14 cellular contexts compared by ENCODE assay signal in the genomic region with DNA sequence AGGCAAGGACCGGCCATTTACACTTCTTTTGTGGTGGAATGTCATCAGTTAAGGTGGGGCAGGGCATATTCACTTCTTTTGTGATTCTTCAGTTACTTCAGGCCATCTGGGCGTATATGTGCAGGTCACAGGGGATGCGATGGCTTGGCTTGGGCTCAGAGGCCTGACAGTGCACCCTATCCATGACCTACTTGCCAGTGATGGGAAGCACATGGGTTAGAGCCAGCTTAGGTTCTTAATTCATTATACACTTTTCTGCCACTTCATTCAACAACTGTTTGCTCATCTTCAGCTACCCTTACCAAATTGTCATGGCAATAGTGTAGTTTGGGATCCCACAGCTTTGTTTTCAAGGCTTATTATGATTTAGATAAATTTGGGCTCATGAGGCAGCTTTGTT. TPM values are rescaled to one million over a fixed set of nuclear protein-coding genes. Genes with fewer than 3 reads are reported as not detected.
"Had no signal": no experiment of that assay in that cellular context is flagged by ENCODE, and none has a peak within 500 bp of the region (broad histone marks: within the 10 kb centered on the region; RNA-seq: fewer than 3 reads in every experiment).

No MANE protein-coding gene starts in this region.

RNA-seq across cellular contexts. Expression of a gene that starts 56.9 kb away (rescaled TPM):
- total RNA-seq: activated B cell treated with CpG ODN at 0.5 μM for 24 hours; activated CD4-positive, alpha-beta memory T cell treated with anti-CD3 and anti-CD28 coated beads for 36 hours; activated CD4-positive, alpha-beta T cell treated with anti-CD3 and anti-CD28 coated beads, Interleukin-2, amount 10 ng/mL, durations not matched to agents 24 days and 14 days; activated CD8-positive, alpha-beta memory T cell treated with anti-CD3 and anti-CD28 coated beads for 36 hours; activated CD8-positive, alpha-beta T cell treated with anti-CD3 and anti-CD28 coated beads for 36 hours; activated naive CD4-positive, alpha-beta T cell treated with anti-CD3 and anti-CD28 coated beads for 36 hours; activated naive CD4-positive, alpha-beta T cell treated with anti-CD3 and anti-CD28 coated beads, Interleukin-2, amount 50 U/mL, for 72 hours; activated naive CD8-positive, alpha-beta T cell treated with anti-CD3 and anti-CD28 coated beads for 36 hours; activated T-cell treated with anti-CD3 and anti-CD28 coated beads, Interleukin-2, amount 50 U/mL, for 4 hours; activated T-cell treated with anti-CD3 and anti-CD28 coated beads, Interleukin-2, amount 50 U/mL, for 72 hours; activated T-helper 1 cell treated with anti-CD3 and anti-CD28 coated beads, Interleukin-12 subunit alpha, Interleukin-12 subunit beta, Interleukin-2, Interleukin-4 antibody, amounts not matched to agents 30 ng/mL and 10 ng/mL and 1 ng/mL, durations not matched to agents 14 hours and 24 hours and 36 hours; activated T-helper 17 cell treated with anti-CD3 and anti-CD28 coated beads, Interleukin-2, amount 50 U/mL, for 72 hours; T-helper 1 cell treated with Interleukin-12 subunit alpha and Interleukin-12 subunit beta and Interleukin-4 antibody, amounts not matched to agents 30 ng/mL and 1 ng/mL, for 36 hours; T-helper 2 cell treated with Interferon-gamma antibody and Interleukin-4, amounts not matched to agents 100 ng/mL and 5 ng/mL, for 36 hours had no signal
